ENCODE assay signal across 18 cellular contexts in genomic region chr11:121563900-121564822, GRCh38.
DNase-seq lines count a peak whose midpoint lies in the region; ATAC-seq lines count a peak whose summit lies in the region.
"Had no signal": no experiment of that assay in that cellular context is flagged by ENCODE, and none has a peak within 500 bp of the region (broad histone marks: within the 10 kb centered on the region; RNA-seq: fewer than 3 reads in every experiment).

No MANE protein-coding gene starts in this region.

- H3K27ac ChIP-seq in naive thymus-derived CD4-positive, alpha-beta T cell (ENCODE audit: low read depth, low read length), result no peak overlapping the region
- H3K27ac ChIP-seq: A549, Peyer's patch had no signal

- peaks cover 47% of the 10 kb centered on the region for H3K4me1 Mint-ChIP-seq in activated naive CD8-positive, alpha-beta T cell (ENCODE audit: low read depth)
- H3K4me1 Mint-ChIP-seq in naive thymus-derived CD4-positive, alpha-beta T cell, result peaks cover 9 to 51% (median 34%) of the 10 kb centered on the region in 7 donors

- H3K9me3 Mint-ChIP-seq in activated naive CD8-positive, alpha-beta T cell (ENCODE audit: low read depth), result no peaks in the 10 kb centered on the region
- peaks cover 0 to 2% (median 0%) of the 10 kb centered on the region in 11 donors for H3K9me3 Mint-ChIP-seq in naive thymus-derived CD4-positive, alpha-beta T cell
- H3K9me3 Mint-ChIP-seq: activated CD4-positive, alpha-beta memory T cell treated with anti-CD3 and anti-CD28 coated beads for 36 hours had no signal

- CTCF ChIA-PET in naive thymus-derived CD4-positive, alpha-beta T cell (lab: Charles Lee), result interaction anchor here (0.6 kb wide), 3 partner anchors 14 to 244 kb away, joined by 3 read pairs; no protein-coding TSS in a partner anchor

- H3K36me3 ChIP-seq in naive thymus-derived CD4-positive, alpha-beta T cell (ENCODE audit: control insufficient read depth in 2 of 3, insufficient read depth in 3 of 3, low read length in 3 of 3), result peaks cover 17 to 91% (median 20%) of the 10 kb centered on the region in 3 experiments

- no peak overlapping the region for H3K4me3 ChIP-seq in naive thymus-derived CD4-positive, alpha-beta T cell (ENCODE audit: low read length)
- H3K4me3 ChIP-seq: A549, K562, Peyer's patch, smooth muscle cell had no signal

- H3K4me3 Mint-ChIP-seq in activated naive CD8-positive, alpha-beta T cell, result no peak overlapping the region
- no peak overlapping the region for H3K4me3 Mint-ChIP-seq in naive thymus-derived CD4-positive, alpha-beta T cell
- H3K4me3 Mint-ChIP-seq: activated CD4-positive, alpha-beta memory T cell treated with anti-CD3 and anti-CD28 coated beads for 36 hours had no signal

- peaks cover 13% of the 10 kb centered on the region for H3K36me3 Mint-ChIP-seq in activated naive CD8-positive, alpha-beta T cell
- H3K36me3 Mint-ChIP-seq in naive thymus-derived CD4-positive, alpha-beta T cell, result peaks cover 18 to 62% (median 39%) of the 10 kb centered on the region in 5 donors

- no peak for ATAC-seq in naive thymus-derived CD4-positive, alpha-beta T cell
- no peak for ATAC-seq in GM21717 (IDR thresholded peaks at IDR 0.05; ENCODE audit: unreplicated experiment)
- no peak for ATAC-seq in GM21515 (IDR thresholded peaks at IDR 0.05; ENCODE audit: unreplicated experiment)
- ATAC-seq: A549, esophagus mucosa, K562 had no signal

- no peaks in the 10 kb centered on the region for H3K27me3 Mint-ChIP-seq in activated naive CD8-positive, alpha-beta T cell
- no peaks in the 10 kb centered on the region for H3K27me3 Mint-ChIP-seq in naive thymus-derived CD4-positive, alpha-beta T cell
- H3K27me3 Mint-ChIP-seq: activated CD4-positive, alpha-beta memory T cell treated with anti-CD3 and anti-CD28 coated beads for 36 hours had no signal

- H3K4me1 ChIP-seq in naive thymus-derived CD4-positive, alpha-beta T cell (ENCODE audit: control insufficient read depth in 2 of 2, insufficient read depth in 2 of 2, low read length in 2 of 2), result no peaks in the 10 kb centered on the region
- H3K4me1 ChIP-seq: A549 had no signal

- H3K27me3 ChIP-seq in naive thymus-derived CD4-positive, alpha-beta T cell (ENCODE audit: control insufficient read depth in 2 of 2, insufficient read depth in 2 of 2, low read length in 2 of 2), result no peaks in the 10 kb centered on the region
- H3K27me3 ChIP-seq: Peyer's patch had no signal

- H3K27ac Mint-ChIP-seq in activated naive CD8-positive, alpha-beta T cell, result peak overlapping the region; percentile 75
- peak overlapping the region in 7 of 9 donors; percentile 31 to 81 (median 47) for H3K27ac Mint-ChIP-seq in naive thymus-derived CD4-positive, alpha-beta T cell
- H3K27ac Mint-ChIP-seq: activated CD4-positive, alpha-beta memory T cell treated with anti-CD3 and anti-CD28 coated beads for 36 hours had no signal

- intact Hi-C loops in naive thymus-derived CD4-positive, alpha-beta T cell (cut with micrococcal nuclease), result no loop called here

- H3K9me3 ChIP-seq in naive thymus-derived CD4-positive, alpha-beta T cell (ENCODE audit: control insufficient read depth in 2 of 3, low read length in 3 of 3), result no peaks in the 10 kb centered on the region
- H3K9me3 ChIP-seq: A549, Peyer's patch had no signal

- POLR2A ChIA-PET in naive thymus-derived CD4-positive, alpha-beta T cell (lab: Charles Lee), result interaction anchor here (0.7 kb wide), 1 partner anchor 91 kb away, joined by 3 read pairs; no protein-coding TSS in a partner anchor

- DNase-seq in NCI-H2171 treated with DMSO at 0.1 percent for 48 hours (lab: John Stamatoyannopoulos, UW) (peak; percentile 47), NCI-H2171 (lab: John Stamatoyannopoulos, UW) (no peak), NCI-H1105 (lab: John Stamatoyannopoulos, UW) (peak; percentile 80), NCI-H510A (lab: John Stamatoyannopoulos, UW) (no peak)
- DNase-seq in naive thymus-derived CD4-positive, alpha-beta T cell, result no peak
- DNase-seq: activated CD4-positive, alpha-beta memory T cell treated with anti-CD3 and anti-CD28 coated beads for 36 hours; activated naive CD4-positive, alpha-beta T cell treated with Interleukin-2 at 50 U/mL for 16 hours; mammary epithelial cell; NCI-H2081 treated with DMSO at 0.1 percent for 48 hours; Peyer's patch; T-helper 2 cell had no signal

Comparison
In these comparisons a context has a peak if more than half of its experiments do, and no peak if none do; other contexts are left out.
1. DNase-seq: peak in NCI-H2171 treated with DMSO at 0.1 percent for 48 hours (single experiment) and NCI-H1105 (single experiment); none in NCI-H2171 (single experiment), naive thymus-derived CD4-positive, alpha-beta T cell (0 of 9) and NCI-H510A (single experiment).